ENCODE assay signal across 20 cellular contexts in the genomic region with DNA sequence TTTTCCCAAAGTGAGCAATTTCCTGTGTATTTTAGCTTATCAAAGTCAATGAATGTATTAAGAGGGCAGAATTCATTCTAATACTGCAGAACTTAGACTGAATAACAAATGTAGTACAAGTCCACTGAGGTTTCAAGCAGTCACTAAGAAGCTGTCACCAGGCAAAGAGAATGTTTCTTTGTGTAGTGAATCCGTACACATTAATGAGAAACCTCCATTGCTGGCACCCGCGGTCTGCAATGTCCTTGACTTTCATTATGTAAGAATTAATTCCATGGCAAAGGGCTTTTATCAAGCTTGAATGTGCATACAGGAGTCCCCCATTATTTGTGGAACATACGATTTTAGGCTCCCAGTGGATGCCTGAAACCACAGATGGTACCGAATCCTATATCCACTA.
DNase-seq lines count a peak whose midpoint lies in the region; ATAC-seq and TF ChIP-seq lines count a peak whose summit lies in the region.
"Had no signal": no experiment of that assay in that cellular context is flagged by ENCODE, and none has a peak within 500 bp of the region (broad histone marks: within the 10 kb centered on the region; RNA-seq: fewer than 3 reads in every experiment).

No MANE protein-coding gene starts in this region.

- DNase-seq in DMS 273 (lab: John Stamatoyannopoulos, UW; ENCODE audit: unreplicated experiment) (peak; percentile 48), DMS 273 treated with DMSO at 0.1 percent for 48 hours (lab: John Stamatoyannopoulos, UW) (no peak), NCI-H1092 (lab: John Stamatoyannopoulos, UW) (peak; percentile 11), NCI-H69 (lab: John Stamatoyannopoulos, UW) (peak; percentile 55), endodermal cell (no peak), esophagus squamous epithelium (lab: John Stamatoyannopoulos, UW) (no peak)
- DNase-seq: AML-193, GDM1, IMR-90, NCI-H1048, NCI-H187, NCI-H510A treated with DMSO at 0.1 percent for 48 hours, OCI-M1, Right ventricle myocardium superior, T-helper 1 cell had no signal

- intact Hi-C loops in esophagus squamous epithelium (cut with DNase I) = no loop called here

- no peak overlapping the region for H3K4me3 Mint-ChIP-seq in endodermal cell

- no peaks in the 10 kb centered on the region for H3K9me3 ChIP-seq in endodermal cell (ENCODE audit: control insufficient read depth, low read length)
- no peaks in the 10 kb centered on the region for H3K9me3 ChIP-seq in esophagus squamous epithelium

- H3K4me3 ChIP-seq in endodermal cell (ENCODE audit: low read length) (no peak overlapping the region), esophagus squamous epithelium (no peak overlapping the region)
- H3K4me3 ChIP-seq: HAP-1, SK-N-MC had no signal

- TF ChIP-seq POLR2A in esophagus squamous epithelium (IDR thresholded peaks at IDR 0.05) = no peak

- H3K27me3 ChIP-seq in endodermal cell (ENCODE audit: control insufficient read depth, insufficient read depth, low read length, poor library complexity, severe bottlenecking) (no peaks in the 10 kb centered on the region), esophagus squamous epithelium (no peaks in the 10 kb centered on the region)

- H3K9ac ChIP-seq in endodermal cell (ENCODE audit: extremely low read depth, low read length, poor library complexity, severe bottlenecking) = no peak overlapping the region

- TF ChIP-seq CTCF in endodermal cell (conservative IDR thresholded peaks at IDR 0.05) (no peak), esophagus squamous epithelium (IDR thresholded peaks at IDR 0.05) (no peak)

- H3K9me3 Mint-ChIP-seq in endodermal cell = no peaks in the 10 kb centered on the region

- no peaks in the 10 kb centered on the region for H3K36me3 ChIP-seq in endodermal cell (ENCODE audit: control insufficient read depth, insufficient read depth, low read length)
- no peaks in the 10 kb centered on the region for H3K36me3 ChIP-seq in esophagus squamous epithelium
- H3K36me3 ChIP-seq: HAP-1 had no signal

- no peaks in the 10 kb centered on the region for H3K27me3 Mint-ChIP-seq in endodermal cell (ENCODE audit: insufficient read depth)

- H3K4me1 ChIP-seq in endodermal cell (ENCODE audit: control insufficient read depth, insufficient read depth, low read length) (peaks cover 4% of the 10 kb centered on the region), esophagus squamous epithelium (no peaks in the 10 kb centered on the region)

- ATAC-seq in HG03571 (IDR thresholded peaks at IDR 0.05; ENCODE audit: unreplicated experiment) (no peak), HG03460 (IDR thresholded peaks at IDR 0.05; ENCODE audit: unreplicated experiment) (no peak)

- peak overlapping the region; percentile 45 for H3K27ac ChIP-seq in endodermal cell (ENCODE audit: low read depth, low read length)
- H3K27ac ChIP-seq in esophagus squamous epithelium = no peak overlapping the region
- H3K27ac ChIP-seq: 22Rv1, SK-N-MC had no signal

- no peak overlapping the region for H3K27ac Mint-ChIP-seq in endodermal cell

- 87 to 91% methylated on average over 3 to 4 of the region's 5 CpGs for WGBS in endodermal cell (ENCODE audit: insufficient coverage in 1 of 2, insufficient read length in 1 of 2), 2 experiments
- 78% methylated on average over 5 of the region's 5 CpGs for WGBS in esophagus squamous epithelium, 2 donors

- H3K36me3 Mint-ChIP-seq in endodermal cell (ENCODE audit: low read depth) = no peaks in the 10 kb centered on the region

- peaks cover 17% of the 10 kb centered on the region for H3K4me1 Mint-ChIP-seq in endodermal cell

Comparison
In these comparisons a context has a peak if more than half of its experiments do, and no peak if none do; other contexts are left out.
1. DNase-seq: peak in DMS 273 (single experiment), NCI-H1092 (single experiment) and NCI-H69 (single experiment); none in DMS 273 treated with DMSO at 0.1 percent for 48 hours (single experiment), endodermal cell (single experiment) and esophagus squamous epithelium (single experiment).